ENCODE assay signal across 5 cellular contexts in genomic region chr1:248273225-248273624, GRCh38. TPM values are rescaled to one million over a fixed set of nuclear protein-coding genes. Genes with fewer than 3 reads are reported as not detected.
"Had no signal": no experiment of that assay in that cellular context is flagged by ENCODE, and none has a peak within 500 bp of the region (broad histone marks: within the 10 kb centered on the region; RNA-seq: fewer than 3 reads in every experiment).

No MANE protein-coding gene starts in this region.

RNA-seq across cellular contexts. Expression of gene OR2T33, which starts 4.6 kb away (rescaled TPM):
- total RNA-seq: M059J, Peyer's patch, SJCRH30, SK-MEL-5 had no signal

RNA-seq across cellular contexts. Expression of gene OR2T12, which starts 30.0 kb away (rescaled TPM):
- total RNA-seq: M059J, PC-3, Peyer's patch, SK-MEL-5 had no signal

RNA-seq across cellular contexts. Expression of gene OR2M4, which starts 42.0 kb away (rescaled TPM):
- total RNA-seq: M059J, PC-3, Peyer's patch, SK-MEL-5 had no signal

RNA-seq across cellular contexts. Expression of gene OR2M7, which starts 51.1 kb away (rescaled TPM):
- total RNA-seq: M059J, PC-3, Peyer's patch, SJCRH30, SK-MEL-5 had no signal
